In genomic region chr5:176534640-176535039, GRCh38 we compare ENCODE assay signal across 8 cellular contexts. TPM values are rescaled to one million over a fixed set of nuclear protein-coding genes. Genes with fewer than 3 reads are reported as not detected.
DNase-seq lines count a peak whose midpoint lies in the region; ATAC-seq and TF ChIP-seq lines count a peak whose summit lies in the region.

No MANE protein-coding gene starts in this region.

- no peaks in the 10 kb centered on the region for H3K27me3 Mint-ChIP-seq in activated CD4-positive, alpha-beta memory T cell treated with anti-CD3 and anti-CD28 coated beads, Interleukin-2, amount 10 ng/mL, durations not matched to agents 7 days and 5 days

- H3K27me3 ChIP-seq in SK-N-SH (ENCODE audit: insufficient read depth), result no peaks in the 10 kb centered on the region
- H3K27me3 ChIP-seq in layer of hippocampus (ENCODE audit: control insufficient read depth, insufficient read depth, low read length), result no peaks in the 10 kb centered on the region
- H3K27me3 ChIP-seq in stomach smooth muscle (ENCODE audit: control insufficient read depth in 1 of 2, insufficient read depth in 2 of 2, low read length in 2 of 2), result no peaks in the 10 kb centered on the region

- H3K4me1 Mint-ChIP-seq in activated CD4-positive, alpha-beta memory T cell treated with anti-CD3 and anti-CD28 coated beads, Interleukin-2, amount 10 ng/mL, durations not matched to agents 7 days and 5 days, result peaks cover 57% of the 10 kb centered on the region

- no peak overlapping the region for H2AFZ ChIP-seq in SK-N-SH (ENCODE audit: low read depth)

- no peak for TF ChIP-seq RAD21 in SK-N-SH (IDR thresholded peaks at IDR 0.05; ENCODE audit: low read length)

- CTCF ChIA-PET in SK-N-SH (lab: Yijun Ruan, JAX), result interaction anchor here (0.5 to 6.0 kb wide), 7 partner anchors 9 to 118 kb away, joined by 3 to 28 read pairs (median 5); partner anchors contain the start of genes CLTB and FAF2
- CTCF ChIA-PET in activated CD4-positive, alpha-beta memory T cell treated with anti-CD3 and anti-CD28 coated beads, Interleukin-2, amount 10 ng/mL, durations not matched to agents 7 days and 5 days (lab: Charles Lee), result interaction anchor here (1.3 to 6.6 kb wide), 6 partner anchors 9 to 118 kb away, joined by 3 to 73 read pairs (median 8); partner anchors contain the start of genes CLTB and FAF2

- peaks cover 56% of the 10 kb centered on the region for H3K79me2 ChIP-seq in SK-N-SH (ENCODE audit: insufficient read depth)

- H3K9ac ChIP-seq in SK-N-SH, result no peak overlapping the region
- H3K9ac ChIP-seq in stomach smooth muscle (ENCODE audit: low read length in 2 of 2), result peak overlapping the region; percentile 33 to 78

- H3K9me3 Mint-ChIP-seq in activated CD4-positive, alpha-beta memory T cell treated with anti-CD3 and anti-CD28 coated beads, Interleukin-2, amount 10 ng/mL, durations not matched to agents 7 days and 5 days, result no peaks in the 10 kb centered on the region

- H3K4me2 ChIP-seq in SK-N-SH, result peak overlapping the region; percentile 99

- H3K4me1 ChIP-seq in SK-N-SH (ENCODE audit: control insufficient read depth in 1 of 2, insufficient read depth in 2 of 2, low read depth in 1 of 2, low read length in 1 of 2) (peaks cover 13 to 58% of the 10 kb centered on the region in 2 experiments), stomach smooth muscle (ENCODE audit: control insufficient read depth, insufficient read depth, low read length) (peaks cover 64% of the 10 kb centered on the region)

- peaks cover 47% of the 10 kb centered on the region for H4K20me1 ChIP-seq in SK-N-SH (ENCODE audit: insufficient read depth)

- POLR2A ChIA-PET in SK-N-SH (lab: Yijun Ruan, JAX), result interaction anchor here (1.2 to 1.3 kb wide), 2 partner anchors 9 to 146 kb away, joined by 3 to 6 read pairs; partner anchors contain the start of genes HIGD2A and NOP16
- POLR2A ChIA-PET in activated CD4-positive, alpha-beta memory T cell treated with anti-CD3 and anti-CD28 coated beads, Interleukin-2, amount 10 ng/mL, durations not matched to agents 7 days and 5 days (lab: Charles Lee), result interaction anchor here (0.7 to 10.5 kb wide), 13 partner anchors 8 to 173 kb away, joined by 3 to 156 read pairs (median 8); partner anchors contain the start of genes CDHR2, CLTB, FAF2 and HIGD2A

- ATAC-seq in SK-N-SH treated with all-trans-retinoic acid at 6 μM for 48 hours, result no peak

- 88% methylated on average over 4 of the region's 4 CpGs for WGBS in SK-N-SH (ENCODE audit: low lambda C conversion rate)

- H3K27ac Mint-ChIP-seq in activated CD4-positive, alpha-beta memory T cell treated with anti-CD3 and anti-CD28 coated beads, Interleukin-2, amount 10 ng/mL, durations not matched to agents 7 days and 5 days, result peak overlapping the region; percentile 95

- H3K4me3 ChIP-seq in SK-N-SH (ENCODE audit: low read depth in 2 of 2, low read length in 1 of 2), result peak overlapping the region; percentile 73 to 97; a peak in 2 of 4 replicates
- peak overlapping the region; percentile 2 to 98 for H3K4me3 ChIP-seq in stomach smooth muscle (ENCODE audit: low read length in 2 of 2)

- no peaks in the 10 kb centered on the region for H3F3A ChIP-seq in SK-N-SH (replicated peaks; ENCODE audit: insufficient read depth)

- H3K9me3 ChIP-seq in SK-N-SH (no peaks in the 10 kb centered on the region), stomach smooth muscle (ENCODE audit: control insufficient read depth in 2 of 2, low read length in 2 of 2) (no peaks in the 10 kb centered on the region)

- TF ChIP-seq CTCF in SK-N-SH (IDR thresholded peaks at IDR 0.05), result no peak

- DNase-seq in SK-N-SH, result no peak
- peak; percentile 22 for DNase-seq in activated CD4-positive, alpha-beta memory T cell treated with anti-CD3 and anti-CD28 coated beads, Interleukin-2, amount 10 ng/mL, durations not matched to agents 7 days and 5 days
- no peak for DNase-seq in DMS 273 treated with DMSO at 0.1 percent for 48 hours (lab: John Stamatoyannopoulos, UW)
- DNase-seq in NCI-H1048 (lab: John Stamatoyannopoulos, UW), result no peak
- DNase-seq in COLO668 (lab: John Stamatoyannopoulos, UW; ENCODE audit: unreplicated experiment), result no peak

- H3K36me3 Mint-ChIP-seq in activated CD4-positive, alpha-beta memory T cell treated with anti-CD3 and anti-CD28 coated beads, Interleukin-2, amount 10 ng/mL, durations not matched to agents 7 days and 5 days (ENCODE audit: low read depth), result peaks cover 49% of the 10 kb centered on the region

- H3K9me2 ChIP-seq in SK-N-SH, result no peaks in the 10 kb centered on the region

- TF ChIP-seq EP300 in SK-N-SH (IDR thresholded peaks at IDR 0.05; ENCODE audit: borderline replicate concordance in 1 of 2, low read depth in 1 of 2, low read length in 1 of 2), result no peak

- H3K36me3 ChIP-seq in SK-N-SH (replicated peaks in 1 of 2; ENCODE audit: control insufficient read depth in 1 of 2, insufficient read depth in 2 of 2, low read length in 1 of 2) (peaks cover 5 to 30% of the 10 kb centered on the region in 2 experiments), stomach smooth muscle (ENCODE audit: control insufficient read depth in 2 of 2, insufficient read depth in 2 of 2, low read length in 2 of 2) (peaks cover 6 to 9% of the 10 kb centered on the region in 2 donors)

- peak overlapping the region in 1 of 2 experiments; percentile 95; a peak in 2 of 4 replicates for H3K27ac ChIP-seq in SK-N-SH (ENCODE audit: low read depth in 2 of 2, low read length in 1 of 2)
- peak overlapping the region; percentile 97 for H3K27ac ChIP-seq in layer of hippocampus (ENCODE audit: low read depth, low read length)
- H3K27ac ChIP-seq in stomach smooth muscle (ENCODE audit: low read length), result peak overlapping the region; percentile 99

- peak overlapping the region; percentile 97 for H3K4me3 Mint-ChIP-seq in activated CD4-positive, alpha-beta memory T cell treated with anti-CD3 and anti-CD28 coated beads, Interleukin-2, amount 10 ng/mL, durations not matched to agents 7 days and 5 days

TF ChIP-seq in SK-N-SH, 30 proteins besides CTCF, POLR2A, EP300 and RAD21 (continues in another document):
- TF ChIP-seq, protein P1, sequence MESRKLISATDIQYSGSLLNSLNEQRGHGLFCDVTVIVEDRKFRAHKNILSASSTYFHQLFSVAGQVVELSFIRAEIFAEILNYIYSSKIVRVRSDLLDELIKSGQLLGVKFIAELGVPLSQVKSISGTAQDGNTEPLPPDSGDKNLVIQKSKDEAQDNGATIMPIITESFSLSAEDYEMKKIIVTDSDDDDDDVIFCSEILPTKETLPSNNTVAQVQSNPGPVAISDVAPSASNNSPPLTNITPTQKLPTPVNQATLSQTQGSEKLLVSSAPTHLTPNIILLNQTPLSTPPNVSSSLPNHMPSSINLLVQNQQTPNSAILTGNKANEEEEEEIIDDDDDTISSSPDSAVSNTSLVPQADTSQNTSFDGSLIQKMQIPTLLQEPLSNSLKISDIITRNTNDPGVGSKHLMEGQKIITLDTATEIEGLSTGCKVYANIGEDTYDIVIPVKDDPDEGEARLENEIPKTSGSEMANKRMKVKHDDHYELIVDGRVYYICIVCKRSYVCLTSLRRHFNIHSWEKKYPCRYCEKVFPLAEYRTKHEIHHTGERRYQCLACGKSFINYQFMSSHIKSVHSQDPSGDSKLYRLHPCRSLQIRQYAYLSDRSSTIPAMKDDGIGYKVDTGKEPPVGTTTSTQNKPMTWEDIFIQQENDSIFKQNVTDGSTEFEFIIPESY (IDR thresholded peaks at IDR 0.05; ENCODE audit: borderline replicate concordance, low read depth), result no peak
- TF ChIP-seq USF2 (IDR thresholded peaks at IDR 0.05; ENCODE audit: borderline replicate concordance, low read depth, low read length), result no peak

TF ChIP-seq in SK-N-SH treated with all-trans-retinoic acid at 6 μM for 48 hours, 23 proteins besides CTCF, POLR2A, EP300 and RAD21 (continues in another document):
- TF ChIP-seq TOX (CRISPR knock-in tag; IDR thresholded peaks at IDR 0.05; ENCODE audit: borderline replicate concordance), result no peak
- no peak for TF ChIP-seq ZNF8 (CRISPR knock-in tag; IDR thresholded peaks at IDR 0.05)
- TF ChIP-seq, protein P2, sequence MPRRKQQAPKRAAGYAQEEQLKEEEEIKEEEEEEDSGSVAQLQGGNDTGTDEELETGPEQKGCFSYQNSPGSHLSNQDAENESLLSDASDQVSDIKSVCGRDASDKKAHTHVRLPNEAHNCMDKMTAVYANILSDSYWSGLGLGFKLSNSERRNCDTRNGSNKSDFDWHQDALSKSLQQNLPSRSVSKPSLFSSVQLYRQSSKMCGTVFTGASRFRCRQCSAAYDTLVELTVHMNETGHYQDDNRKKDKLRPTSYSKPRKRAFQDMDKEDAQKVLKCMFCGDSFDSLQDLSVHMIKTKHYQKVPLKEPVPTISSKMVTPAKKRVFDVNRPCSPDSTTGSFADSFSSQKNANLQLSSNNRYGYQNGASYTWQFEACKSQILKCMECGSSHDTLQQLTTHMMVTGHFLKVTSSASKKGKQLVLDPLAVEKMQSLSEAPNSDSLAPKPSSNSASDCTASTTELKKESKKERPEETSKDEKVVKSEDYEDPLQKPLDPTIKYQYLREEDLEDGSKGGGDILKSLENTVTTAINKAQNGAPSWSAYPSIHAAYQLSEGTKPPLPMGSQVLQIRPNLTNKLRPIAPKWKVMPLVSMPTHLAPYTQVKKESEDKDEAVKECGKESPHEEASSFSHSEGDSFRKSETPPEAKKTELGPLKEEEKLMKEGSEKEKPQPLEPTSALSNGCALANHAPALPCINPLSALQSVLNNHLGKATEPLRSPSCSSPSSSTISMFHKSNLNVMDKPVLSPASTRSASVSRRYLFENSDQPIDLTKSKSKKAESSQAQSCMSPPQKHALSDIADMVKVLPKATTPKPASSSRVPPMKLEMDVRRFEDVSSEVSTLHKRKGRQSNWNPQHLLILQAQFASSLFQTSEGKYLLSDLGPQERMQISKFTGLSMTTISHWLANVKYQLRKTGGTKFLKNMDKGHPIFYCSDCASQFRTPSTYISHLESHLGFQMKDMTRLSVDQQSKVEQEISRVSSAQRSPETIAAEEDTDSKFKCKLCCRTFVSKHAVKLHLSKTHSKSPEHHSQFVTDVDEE (CRISPR knock-in tag; IDR thresholded peaks at IDR 0.05), result no peak
- TF ChIP-seq ARNTL (CRISPR knock-in tag; IDR thresholded peaks at IDR 0.05; ENCODE audit: borderline replicate concordance, low read depth), result no peak

RNA-seq across cellular contexts. Expression of gene RNF44, which starts 2.6 kb away (rescaled TPM):
- 13.2 and 17.9 TPM in 2 replicates for polyA plus RNA-seq in SK-N-SH (2012; rRNA removed)
- polyA plus RNA-seq in SK-N-SH (2012; cell fraction: cytosol; rRNA removed), result 7.3 and 9.9 TPM in 2 replicates
- polyA plus RNA-seq in SK-N-SH (2012; cell fraction: nucleus; rRNA removed), result 110 and 129 TPM in 2 replicates
- total RNA-seq in activated CD4-positive, alpha-beta memory T cell treated with anti-CD3 and anti-CD28 coated beads, Interleukin-2, amount 10 ng/mL, durations not matched to agents 7 days and 5 days, result 100 to 1,000 TPM; 142 to 143 TPM

RNA-seq across cellular contexts. Expression of gene CDHR2, which starts 14.5 kb away (rescaled TPM):
- polyA plus RNA-seq in SK-N-SH (2012; rRNA removed), result 0.02 TPM in 1 of 2 replicates, not detected in the other
- 0.03 TPM in 1 of 2 replicates, not detected in the other for polyA plus RNA-seq in SK-N-SH (2012; cell fraction: cytosol; rRNA removed)
- 0.14 and 0.23 TPM in 2 replicates for polyA plus RNA-seq in SK-N-SH (2012; cell fraction: nucleus; rRNA removed)
- 1 to 10 TPM; 1.6 to 2.3 TPM for total RNA-seq in activated CD4-positive, alpha-beta memory T cell treated with anti-CD3 and anti-CD28 coated beads, Interleukin-2, amount 10 ng/mL, durations not matched to agents 7 days and 5 days
